Comparison of ENCODE assay signal across 20 cellular contexts in the genomic region with DNA sequence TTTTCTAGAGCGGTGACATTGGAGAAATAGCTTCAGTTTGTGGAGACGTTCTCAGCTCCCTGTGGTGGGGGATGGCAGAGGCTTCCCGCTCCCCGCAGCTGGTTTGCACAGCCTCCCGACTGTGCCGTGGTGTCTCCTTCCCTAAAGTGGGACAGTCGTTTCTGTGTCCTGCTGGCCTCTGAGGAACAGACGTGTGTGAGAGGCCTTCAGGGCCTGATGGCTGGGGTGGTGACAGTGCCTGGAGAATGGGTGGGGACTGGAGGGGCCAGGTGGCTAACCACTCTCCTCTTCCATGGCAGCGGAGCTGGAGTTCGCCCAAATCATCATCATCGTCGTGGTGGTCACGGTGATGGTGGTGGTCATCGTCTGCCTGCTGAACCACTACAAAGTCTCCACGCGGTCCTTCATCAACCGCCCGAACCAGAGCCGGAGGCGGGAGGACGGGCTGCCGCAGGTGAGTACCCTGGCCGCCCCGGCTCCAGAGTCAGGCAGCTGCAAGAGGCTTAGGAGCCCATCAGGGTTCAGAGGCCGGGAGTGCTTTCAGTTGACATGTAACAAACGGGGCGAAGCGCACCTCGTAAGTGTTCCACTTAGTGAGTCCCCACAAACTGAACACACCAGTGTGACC.
"Had no signal": no experiment of that assay in that cellular context is flagged by ENCODE, and none has a peak within 500 bp of the region (broad histone marks: within the 10 kb centered on the region; RNA-seq: fewer than 3 reads in every experiment).

No MANE protein-coding gene starts in this region.

- DNase-seq: activated CD4-positive, alpha-beta memory T cell treated with anti-CD3 and anti-CD28 coated beads, Interleukin-2, amount 10 ng/mL, durations not matched to agents 7 days and 5 days; activated CD4-positive, alpha-beta T cell treated with anti-CD3 and anti-CD28 coated beads for 48 hours; activated CD4-positive, CD25-positive, alpha-beta regulatory T cell; activated naive CD4-positive, alpha-beta T cell treated with anti-CD3 and anti-CD28 coated beads for 36 hours; activated T-cell treated with anti-CD3 and anti-CD28 coated beads, Interleukin-2, amount 50 U/mL, for 4 hours; anterior cingulate cortex; central memory CD4-positive, alpha-beta T cell; colonic mucosa; hypothalamus; islet precursor cell; nephron progenitor cell; right cardiac atrium; stimulated activated CD4-positive, alpha-beta T cell treated with anti-CD3 and anti-CD28 coated beads, Interleukin-15, amount 100 ng/mL, for 24 hours; stimulated activated CD4-positive, alpha-beta T cell treated with anti-CD3 and anti-CD28 coated beads, Interleukin-2, amount 100 ng/mL, for 48 hours; stimulated activated naive CD8-positive, alpha-beta T cell treated with anti-CD3 and anti-CD28 coated beads, Interleukin-15, amount 100 ng/mL, for 72 hours had no signal

- H3K36me3 ChIP-seq: colonic mucosa, prostate gland had no signal

- H3K27me3 ChIP-seq: colonic mucosa had no signal

- ATAC-seq: activated T-cell treated with anti-CD3 and anti-CD28 coated beads, Interleukin-2, amount 50 U/mL, for 4 hours; right cardiac atrium; stimulated activated naive CD8-positive, alpha-beta T cell treated with anti-CD3 and anti-CD28 coated beads, Interleukin-15, amount 100 ng/mL, for 72 hours had no signal

- H3K4me3 ChIP-seq: colonic mucosa, prostate gland, skin epidermis, thoracic aorta had no signal

- H3K27ac ChIP-seq: colonic mucosa, prostate gland, skin epidermis, thoracic aorta had no signal

- FAIRE-seq: endometrium, frontal cortex had no signal

- H3K9me3 ChIP-seq: colonic mucosa, prostate gland, thoracic aorta had no signal

- H3K4me1 ChIP-seq: colonic mucosa, prostate gland had no signal
